In the genomic region with DNA sequence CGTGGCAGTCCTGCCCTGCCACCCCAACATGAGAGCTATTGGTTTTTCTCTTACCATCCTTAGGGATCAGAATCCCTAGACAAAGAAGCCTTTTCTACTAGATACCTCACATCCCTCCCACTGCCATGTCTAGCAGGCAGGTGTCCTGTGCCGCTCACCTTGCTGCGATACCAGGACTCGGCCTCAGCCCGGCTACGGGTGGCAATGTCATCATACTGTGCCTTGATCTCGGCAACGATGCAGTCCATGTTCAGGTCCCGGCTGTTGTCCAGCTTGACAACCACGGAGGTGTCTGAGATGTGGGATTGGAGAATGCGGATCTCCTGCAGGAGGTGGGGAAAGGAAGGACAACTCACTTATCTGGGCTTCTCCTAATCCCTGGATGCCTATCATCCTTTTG, we compare ENCODE assay signal across 24 cellular contexts. TPM values are rescaled to one million over a fixed set of nuclear protein-coding genes. Genes with fewer than 3 reads are reported as not detected.
"Had no signal": no experiment of that assay in that cellular context is flagged by ENCODE, and none has a peak within 500 bp of the region (broad histone marks: within the 10 kb centered on the region; RNA-seq: fewer than 3 reads in every experiment).

No MANE protein-coding gene starts in this region.

- H3K27ac ChIP-seq: HL-60, KMS-11, SJSA1, SK-N-MC had no signal

- H3K4me1 ChIP-seq: SJSA1 had no signal

- H3K27ac Mint-ChIP-seq: IgD-negative memory B cell had no signal

- H3K4me3 Mint-ChIP-seq: IgD-negative memory B cell had no signal

- H3K4me1 Mint-ChIP-seq: IgD-negative memory B cell had no signal

- DNase-seq: Kasumi-1, MM.1S, NCI-H1092 treated with DMSO at 0.1 percent for 48 hours, NCI-H1436, NCI-H187, NCI-H2029, NCI-H2081 treated with DMSO at 0.1 percent for 48 hours, NCI-H2171, NCI-H226, NCI-H446, NCI-H510A, NCI-H524 treated with DMSO at 0.1 percent for 48 hours, NCI-H69, NCI-H774, Right ventricle myocardium superior, RPMI8226, SIG-M5 had no signal

- ATAC-seq: K562 had no signal

- H3K4me3 ChIP-seq: K562, SJSA1, SK-N-MC had no signal

- H3K36me3 ChIP-seq: SJSA1 had no signal

- H3K9me3 Mint-ChIP-seq: IgD-negative memory B cell had no signal

- H3K27me3 ChIP-seq: SJSA1 had no signal

- H3K9me3 ChIP-seq: SJSA1 had no signal

RNA-seq across cellular contexts. Expression of a gene that starts 4.5 kb away (rescaled TPM):
- total RNA-seq: K562, Right ventricle myocardium superior, SJSA1 had no signal

RNA-seq across cellular contexts. Expression of a gene that starts 25.4 kb away (rescaled TPM):
- total RNA-seq: Right ventricle myocardium superior had no signal

RNA-seq across cellular contexts. Expression of a gene that starts 42.3 kb away (rescaled TPM):
- total RNA-seq: K562, Right ventricle myocardium superior had no signal

RNA-seq across cellular contexts. Expression of a gene that starts 50.6 kb away (rescaled TPM):
- total RNA-seq: K562, M059J, Right ventricle myocardium superior, SJSA1 had no signal
